ENCODE assay signal across 14 cellular contexts in the genomic region with DNA sequence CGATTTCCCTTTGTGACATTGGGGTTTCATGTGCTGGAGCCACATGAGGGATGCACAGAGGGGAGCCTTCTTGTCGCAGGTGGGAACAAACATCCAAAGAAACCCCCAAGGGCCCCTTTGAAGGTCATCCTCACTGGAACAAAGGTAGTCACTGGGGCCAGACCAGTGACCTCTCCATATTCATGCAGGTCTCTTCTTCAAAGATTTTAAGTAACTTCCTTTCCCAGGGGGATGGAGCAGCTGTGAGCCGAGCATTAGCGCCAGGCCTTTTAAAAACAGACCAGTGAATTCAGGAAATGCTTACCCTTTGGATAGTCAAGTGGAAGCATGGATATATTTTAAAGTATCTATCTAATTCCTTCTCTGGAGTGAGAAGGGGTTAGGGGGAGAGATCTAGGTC.
"Had no signal": no experiment of that assay in that cellular context is flagged by ENCODE, and none has a peak within 500 bp of the region (broad histone marks: within the 10 kb centered on the region; RNA-seq: fewer than 3 reads in every experiment).

No MANE protein-coding gene starts in this region.

- DNase-seq: activated CD4-positive, alpha-beta T cell treated with anti-CD3 and anti-CD28 coated beads, Interleukin-2, amount 50 U/mL, for 1 hour; activated CD4-positive, CD25-positive, alpha-beta regulatory T cell; activated T-cell treated with anti-CD3 and anti-CD28 coated beads for 4 hours; amygdala; cerebellar nuclear complex; foreskin keratinocyte; kidney; left ventricle myocardium inferior; mesenchymal stem cell; small intestine; T-helper 2 cell; tibial artery had no signal

- H3K9me3 ChIP-seq: left ventricle myocardium inferior, tibial artery had no signal

- H3K36me3 ChIP-seq: left ventricle myocardium inferior, tibial artery had no signal

- H3K4me3 Mint-ChIP-seq: activated naive CD4-positive, alpha-beta T cell treated with anti-CD3 and anti-CD28 coated beads, Interleukin-2, amount 50 U/mL, for 24 hours had no signal

- H3K27me3 ChIP-seq: foreskin keratinocyte, tibial artery had no signal

- H3K27me3 Mint-ChIP-seq: activated naive CD4-positive, alpha-beta T cell treated with anti-CD3 and anti-CD28 coated beads, Interleukin-2, amount 50 U/mL, for 24 hours had no signal

- H3K27ac Mint-ChIP-seq: activated naive CD4-positive, alpha-beta T cell treated with anti-CD3 and anti-CD28 coated beads, Interleukin-2, amount 50 U/mL, for 24 hours had no signal

- ATAC-seq: foreskin keratinocyte had no signal

- H3K36me3 Mint-ChIP-seq: activated naive CD4-positive, alpha-beta T cell treated with anti-CD3 and anti-CD28 coated beads, Interleukin-2, amount 50 U/mL, for 24 hours had no signal

- H3K4me1 ChIP-seq: foreskin keratinocyte, parathyroid adenoma, tibial artery had no signal

- H3K4me1 Mint-ChIP-seq: activated naive CD4-positive, alpha-beta T cell treated with anti-CD3 and anti-CD28 coated beads, Interleukin-2, amount 50 U/mL, for 24 hours had no signal

- H3K4me3 ChIP-seq: left ventricle myocardium inferior, tibial artery had no signal

- H2AFZ ChIP-seq: parathyroid adenoma had no signal

- H3K9me3 Mint-ChIP-seq: activated naive CD4-positive, alpha-beta T cell treated with anti-CD3 and anti-CD28 coated beads, Interleukin-2, amount 50 U/mL, for 24 hours had no signal

- H3K79me2 ChIP-seq: parathyroid adenoma had no signal

- H3K27ac ChIP-seq: foreskin keratinocyte, left ventricle myocardium inferior, parathyroid adenoma, tibial artery had no signal

- H3K9ac ChIP-seq: parathyroid adenoma had no signal
